9 cellular contexts compared by ENCODE assay signal in genomic region chr1:66563094-66563800, GRCh38. TPM values are rescaled to one million over a fixed set of nuclear protein-coding genes. Genes with fewer than 3 reads are reported as not detected.
A peak's percentile ranks its signal among the peaks of the same experiment; 100 is the strongest.
DNase-seq lines count a peak whose midpoint lies in the region; ATAC-seq lines count a peak whose summit lies in the region.
"Had no signal": no experiment of that assay in that cellular context is flagged by ENCODE, and none has a peak within 500 bp of the region (broad histone marks: within the 10 kb centered on the region; RNA-seq: fewer than 3 reads in every experiment).

No MANE protein-coding gene starts in this region.

- H3K4me3 Mint-ChIP-seq in T-cell: no peak overlapping the region

- peaks cover 11 to 14% of the 10 kb centered on the region in 2 donors for H3K27me3 Mint-ChIP-seq in T-cell

- no peaks in the 10 kb centered on the region for H3K4me1 Mint-ChIP-seq in T-cell

- peak; percentile 84 for ATAC-seq in left ventricle myocardium superior
- peak; percentile 63 for ATAC-seq in sciatic nerve
- ATAC-seq in T-cell (replicated peaks in 1 of 4): no peak
- ATAC-seq in HG03159 (IDR thresholded peaks at IDR 0.05; ENCODE audit: unreplicated experiment): no peak

- CTCF ChIA-PET in T-cell (lab: Charles Lee): no interaction called here

- no peak overlapping the region for H3K27ac Mint-ChIP-seq in T-cell

- DNase-seq in GM04504 (ENCODE audit: low read depth) (peak; percentile 95), amniotic stem cell (lab: John Stamatoyannopoulos, UW) (peak; percentile 89), left ventricle myocardium superior (no peak), sciatic nerve (ENCODE audit: low spot score) (no peak), SHP77 treated with DMSO at 0.1 percent for 48 hours (lab: John Stamatoyannopoulos, UW) (no peak), T-cell (no peak), SIG-M5 treated with dmso at 0.1 percent for 504 hours (lab: John Stamatoyannopoulos, UW; ENCODE audit: unreplicated experiment) (no peak)
- DNase-seq: activated CD8-positive, alpha-beta memory T cell treated with anti-CD3 and anti-CD28 coated beads, Interleukin-2, amount 50 U/mL, for 4 hours had no signal

- POLR2A ChIA-PET in T-cell (lab: Charles Lee): no interaction called here

- no peaks in the 10 kb centered on the region for H3K36me3 Mint-ChIP-seq in T-cell

- intact Hi-C loops in left ventricle myocardium superior (cut with micrococcal nuclease): no loop called here
- intact Hi-C loops in sciatic nerve (cut with DNase I): no loop called here

- H3K9me3 Mint-ChIP-seq in T-cell: no peaks in the 10 kb centered on the region

RNA-seq across cellular contexts. Expression of gene SGIP1, which starts 29.3 kb away (rescaled TPM):
- 2.9 TPM for total RNA-seq in left ventricle myocardium superior
- total RNA-seq in sciatic nerve: 7.0 TPM
- not detected for total RNA-seq in T-cell

Comparison
In these comparisons a context has a peak if more than half of its experiments do, and no peak if none do; other contexts are left out.
1. DNase-seq: peak in GM04504 (single experiment) and amniotic stem cell (single experiment); none in left ventricle myocardium superior (single experiment), sciatic nerve (single experiment), SHP77 treated with DMSO at 0.1 percent for 48 hours (single experiment), T-cell (0 of 34) and SIG-M5 treated with dmso at 0.1 percent for 504 hours (single experiment).
2. ATAC-seq: peak in left ventricle myocardium superior (single experiment) and sciatic nerve (single experiment); none in T-cell (0 of 4) and HG03159 (single experiment).